Comparison of ENCODE assay signal across 19 cellular contexts in genomic region chr20:57547250-57547649, GRCh38. TPM values are rescaled to one million over a fixed set of nuclear protein-coding genes. Genes with fewer than 3 reads are reported as not detected.
DNase-seq lines count a peak whose midpoint lies in the region; ATAC-seq, FAIRE-seq and TF ChIP-seq lines count a peak whose summit lies in the region.
"Had no signal": no experiment of that assay in that cellular context is flagged by ENCODE, and none has a peak within 500 bp of the region (broad histone marks: within the 10 kb centered on the region; RNA-seq: fewer than 3 reads in every experiment).

No MANE protein-coding gene starts in this region.

- no peaks in the 10 kb centered on the region for H3K9me2 ChIP-seq in hepatocyte (replicated peaks; ENCODE audit: insufficient read depth)

- H3K4me2 ChIP-seq in A549: peak overlapping the region; percentile 36
- H3K4me2 ChIP-seq in mammary epithelial cell (ENCODE audit: insufficient read depth, low read depth, low read length): no peak overlapping the region
- H3K4me2 ChIP-seq in hepatocyte: no peak overlapping the region

- in situ Hi-C loops in mammary epithelial cell (cut with MboI; ENCODE audit: low sequenced_read_pairs in 2 of 2): no loop called here

- H3K27me3 ChIP-seq in mammary epithelial cell (ENCODE audit: insufficient read depth, low read length): no peaks in the 10 kb centered on the region
- no peaks in the 10 kb centered on the region for H3K27me3 ChIP-seq in hepatocyte
- H3K27me3 ChIP-seq: cardiac muscle cell, uterus had no signal

- H4K20me1 ChIP-seq in mammary epithelial cell (ENCODE audit: insufficient read depth, low read length) (no peaks in the 10 kb centered on the region), hepatocyte (ENCODE audit: insufficient read depth, poor library complexity, severe bottlenecking) (no peaks in the 10 kb centered on the region)

- TF ChIP-seq EP300 in A549 (IDR thresholded peaks at IDR 0.05): 0 out of 5 replicates have a peak, but pooled peaks of 1 of the 2 experiments have one; percentile 44

- peak overlapping the region in 1 of 2 experiments; percentile 24; a peak in 2 of 6 replicates for H3K27ac ChIP-seq in A549
- H3K27ac ChIP-seq in HEK293 (ENCODE audit: extremely low read depth, low read depth, low read length): no peak overlapping the region
- H3K27ac ChIP-seq in mammary epithelial cell (ENCODE audit: insufficient read depth, low read depth, low read length): no peak overlapping the region
- H3K27ac ChIP-seq in hepatocyte: no peak overlapping the region
- H3K27ac ChIP-seq: cardiac muscle cell, left ventricle myocardium inferior, uterus had no signal

- no peak overlapping the region for H3K4me3 ChIP-seq in A549
- no peak overlapping the region for H3K4me3 ChIP-seq in HEK293 (ENCODE audit: low read depth, low read length)
- H3K4me3 ChIP-seq in mammary epithelial cell (replicated peaks in 1 of 3; ENCODE audit: insufficient read depth in 1 of 3, low read depth in 2 of 3, low read length in 3 of 3): no peak overlapping the region
- H3K4me3 ChIP-seq in hepatocyte: no peak overlapping the region
- H3K4me3 ChIP-seq: cardiac muscle cell, left ventricle myocardium inferior, uterus had no signal

- intact Hi-C loops in mammary epithelial cell (cut with micrococcal nuclease): no loop called here

- no peak for FAIRE-seq in A549 (lab: Jason Lieb, UNC)
- FAIRE-seq: RCC 7860, TTC549 had no signal

- H3K9ac ChIP-seq in mammary epithelial cell (ENCODE audit: insufficient read depth, low read length): no peak overlapping the region

- POLR2A ChIA-PET in A549 (lab: Yijun Ruan, JAX) (no interaction called here), HEK293 (lab: Yijun Ruan, JAX) (no interaction called here)

- no peaks in the 10 kb centered on the region for H3K79me2 ChIP-seq in mammary epithelial cell (ENCODE audit: insufficient read depth, low read length)
- no peaks in the 10 kb centered on the region for H3K79me2 ChIP-seq in hepatocyte

- no peak for TF ChIP-seq RAD21 in A549 (conservative IDR thresholded peaks at IDR 0.05 in 1 of 2, IDR thresholded peaks at IDR 0.05 in 1 of 2)

- no peak overlapping the region for H2AFZ ChIP-seq in mammary epithelial cell (ENCODE audit: low read depth, low read length)
- H2AFZ ChIP-seq in hepatocyte: no peak overlapping the region

- TF ChIP-seq CTCF in A549 (IDR thresholded peaks at IDR 0.05) (no peak), HEK293 (tag by site-specific recombination; IDR thresholded peaks at IDR 0.05) (no peak), mammary epithelial cell (conservative IDR thresholded peaks at IDR 0.05 in 1 of 2, IDR thresholded peaks at IDR 0.05 in 1 of 2; ENCODE audit: extremely low read depth in 1 of 2, insufficient read depth in 1 of 2, low read depth in 1 of 2, low read length in 2 of 2) (no peak), hepatocyte (IDR thresholded peaks at IDR 0.05; ENCODE audit: poor library complexity) (no peak)

- no peak for TF ChIP-seq POLR2A in A549 (IDR thresholded peaks at IDR 0.05; ENCODE audit: low read length)

- peaks cover 15% of the 10 kb centered on the region for H3K4me1 ChIP-seq in A549
- no peaks in the 10 kb centered on the region for H3K4me1 ChIP-seq in HEK293 (ENCODE audit: control insufficient read depth, insufficient read depth, low read length)
- H3K4me1 ChIP-seq in mammary epithelial cell (ENCODE audit: insufficient read depth, low read length): no peaks in the 10 kb centered on the region
- no peaks in the 10 kb centered on the region for H3K4me1 ChIP-seq in hepatocyte (ENCODE audit: insufficient read depth)
- H3K4me1 ChIP-seq: left ventricle myocardium inferior, uterus had no signal

- CTCF ChIA-PET in A549 (lab: Yijun Ruan, JAX) (no interaction called here), HEK293 (lab: Yijun Ruan, JAX) (interaction anchor here (1.0 kb wide), 1 partner anchor 27 kb away, joined by 3 read pairs; no protein-coding TSS in a partner anchor), mammary epithelial cell (lab: Charles Lee; ENCODE audit: low non-redundant PET) (no interaction called here)

- H3K36me3 ChIP-seq in HEK293 (ENCODE audit: control insufficient read depth in 2 of 2, insufficient read depth in 1 of 2, low read length in 2 of 2): no peaks in the 10 kb centered on the region
- no peaks in the 10 kb centered on the region for H3K36me3 ChIP-seq in mammary epithelial cell (ENCODE audit: insufficient read depth, low read length)
- H3K36me3 ChIP-seq in hepatocyte (replicated peaks; ENCODE audit: insufficient read depth, low read depth): no peaks in the 10 kb centered on the region
- H3K36me3 ChIP-seq: cardiac muscle cell, left ventricle myocardium inferior, uterus had no signal

- DNase-seq in A549 (ENCODE audit: low read depth in 1 of 2, low spot score in 1 of 2): peak; percentile 13 to 34
- DNase-seq in mammary epithelial cell: peak; percentile 61
- no peak for DNase-seq in left lobe of liver (ENCODE audit: low spot score)
- no peak for DNase-seq in hepatocyte (ENCODE audit: low spot score)
- DNase-seq in NOMO-1 treated with DMSO at 0.1 percent for 48 hours (lab: John Stamatoyannopoulos, UW; ENCODE audit: unreplicated experiment): no peak
- DNase-seq in GM19240 (ENCODE audit: insufficient read length, low spot score): no peak
- DNase-seq: activated T-cell treated with anti-CD3 and anti-CD28 coated beads, Interleukin-2, amount 50 U/mL, for 1 hour; effector CD8-positive, alpha-beta T cell; left ventricle myocardium inferior; NCI-H2081 treated with DMSO at 0.1 percent for 48 hours; NCI-H748 treated with DMSO at 0.1 percent for 48 hours; uterus had no signal

- dilution Hi-C loops in mammary epithelial cell (cut with HindIII; ENCODE audit: low sequenced_read_pairs): no loop called here

- WGBS in A549 (ENCODE audit: missing lambda C conversion rate): 32% methylated on average over 7 of the region's 7 CpGs
- WGBS in mammary epithelial cell (ENCODE audit: low coverage, missing lambda C conversion rate): 6% methylated on average over 7 of the region's 7 CpGs
- 78% methylated on average over 7 of the region's 7 CpGs for WGBS in hepatocyte (ENCODE audit: low lambda C conversion rate, missing lambda C conversion rate)

- H3K9me3 ChIP-seq in A549 (no peaks in the 10 kb centered on the region), HEK293 (ENCODE audit: control insufficient read depth, insufficient read depth, low read depth, low read length) (no peaks in the 10 kb centered on the region), mammary epithelial cell (replicated peaks; ENCODE audit: insufficient read depth, low read length) (no peaks in the 10 kb centered on the region), hepatocyte (ENCODE audit: low read depth) (no peaks in the 10 kb centered on the region)
- H3K9me3 ChIP-seq: left ventricle myocardium inferior, uterus had no signal

- no TSS peak for BruUV-seq in mammary epithelial cell (replicated peaks; lab: Mats Ljungman, UMichigan)

- ATAC-seq in A549 (peak; percentile 55 to 56; a peak in 4 of 6 replicates), left lobe of liver (peak; percentile 38), GM21423 (IDR thresholded peaks at IDR 0.05; ENCODE audit: unreplicated experiment) (no peak)

TF ChIP-seq in A549, 52 proteins besides CTCF, POLR2A, EP300 and RAD21 (continues in another document):
- TF ChIP-seq HDAC2 (IDR thresholded peaks at IDR 0.05): no peak
- TF ChIP-seq BHLHE40 (IDR thresholded peaks at IDR 0.05; ENCODE audit: low read depth, low read length): peak; percentile 17; the same call in 1 of the 2 replicates
- TF ChIP-seq CHD2 (IDR thresholded peaks at IDR 0.05; ENCODE audit: low read length, partially characterized antibody): no peak
- TF ChIP-seq JUNB (IDR thresholded peaks at IDR 0.05): peak; percentile 62
- no peak for TF ChIP-seq NPAS2 (CRISPR knock-in tag; IDR thresholded peaks at IDR 0.05; ENCODE audit: borderline replicate concordance)
- TF ChIP-seq ZFP36 (IDR thresholded peaks at IDR 0.05; ENCODE audit: borderline replicate concordance, partially characterized antibody): no peak
- 0 out of 4 replicates have a peak, but pooled peaks of 1 of the 2 experiments have one; percentile 10 for TF ChIP-seq CEBPB (IDR thresholded peaks at IDR 0.05)

TF ChIP-seq in HEK293, 187 proteins besides CTCF, POLR2A, EP300 and RAD21 (continues in another document):
- TF ChIP-seq SCRT1 (tag by site-specific recombination; IDR thresholded peaks at IDR 0.05; ENCODE audit: borderline replicate concordance): 0 out of 2 replicates have a peak, but pooled peaks have one; percentile 10
- TF ChIP-seq KLF16 (tag by site-specific recombination; IDR thresholded peaks at IDR 0.05): no peak
- TF ChIP-seq ZNF324 (tag by site-specific recombination; IDR thresholded peaks at IDR 0.05): no peak

RNA-seq across cellular contexts. Expression of gene PCK1, which starts 13.7 kb away (rescaled TPM):
- polyA plus RNA-seq in A549 (2011; rRNA removed): 0.12 and 0.21 TPM in 2 replicates
- polyA plus RNA-seq in A549 (2012; cell fraction: cytosol; rRNA removed): 0.03 TPM in 1 of 2 replicates, not detected in the other
- polyA plus RNA-seq in A549 (2012; cell fraction: nucleus; rRNA removed): 0.05 and 0.12 TPM in 2 replicates
- 0.04 to 0.07 TPM in 2 of 3 replicates, not detected in the other for polyA plus RNA-seq in A549 (2017; fragmentation: RNase III; extraction: RNeasy Plus Mini Kit Qiagen cat#74134 plus additional on column Dnase treatment)
- 1.8 and 1.9 TPM in 2 replicates for polyA minus RNA-seq in A549 (2011; rRNA and poly(A)+ RNA removed)
- not detected for total RNA-seq in mammary epithelial cell
- not detected for polyA plus RNA-seq in mammary epithelial cell
- polyA minus RNA-seq in mammary epithelial cell: not detected
- 1,004 TPM for total RNA-seq in left lobe of liver
- 12.0 and 12.8 TPM in 2 replicates for total RNA-seq in hepatocyte
- polyA plus RNA-seq in hepatocyte: 8.8 and 11.6 TPM in 2 replicates
- total RNA-seq: G401, osteocyte had no signal
- polyA plus RNA-seq: cardiac muscle cell had no signal

RNA-seq across cellular contexts. Expression of gene CTCFL, which starts 22.3 kb away (rescaled TPM):
- polyA plus RNA-seq in A549 (2011; rRNA removed) (0.03 TPM in 1 of 2 replicates, not detected in the other), A549 (2017; fragmentation: RNase III; extraction: RNeasy Plus Mini Kit Qiagen cat#74134 plus additional on column Dnase treatment) (0.03 TPM in 2 of 3 replicates, not detected in the other), mammary epithelial cell (not detected), hepatocyte (not detected in 2 replicates)
- polyA plus RNA-seq in A549 (2012; cell fraction: cytosol; rRNA removed): 0.04 and 0.06 TPM in 2 replicates
- 0.04 TPM in 1 of 2 replicates, not detected in the other for polyA plus RNA-seq in A549 (2012; cell fraction: nucleus; rRNA removed)
- polyA minus RNA-seq in A549 (2011; rRNA and poly(A)+ RNA removed): 0.04 TPM in 1 of 2 replicates, not detected in the other
- total RNA-seq in mammary epithelial cell (not detected), left lobe of liver (0.15 TPM), hepatocyte (0.12 TPM in 1 of 2 replicates, not detected in the other)
- polyA minus RNA-seq in mammary epithelial cell: not detected
- total RNA-seq: left ventricle myocardium inferior, osteocyte had no signal
- polyA plus RNA-seq: cardiac muscle cell had no signal

Comparison
In these comparisons a context has a peak if more than half of its experiments do, and no peak if none do; other contexts are left out.
1. DNase-seq: peak in A549 (2 of 2) and mammary epithelial cell (single experiment); none in left lobe of liver (single experiment), hepatocyte (single experiment), NOMO-1 treated with DMSO at 0.1 percent for 48 hours (single experiment) and GM19240 (single experiment).
2. RNA of gene PCK1, which starts 13.7 kb away (total RNA-seq): 1,004 TPM in left lobe of liver (single experiment); 12.0 to 12.8 TPM in hepatocyte and not detected in mammary epithelial cell; every median in the first group is over 10 times any median in the second.